In the genomic region with DNA sequence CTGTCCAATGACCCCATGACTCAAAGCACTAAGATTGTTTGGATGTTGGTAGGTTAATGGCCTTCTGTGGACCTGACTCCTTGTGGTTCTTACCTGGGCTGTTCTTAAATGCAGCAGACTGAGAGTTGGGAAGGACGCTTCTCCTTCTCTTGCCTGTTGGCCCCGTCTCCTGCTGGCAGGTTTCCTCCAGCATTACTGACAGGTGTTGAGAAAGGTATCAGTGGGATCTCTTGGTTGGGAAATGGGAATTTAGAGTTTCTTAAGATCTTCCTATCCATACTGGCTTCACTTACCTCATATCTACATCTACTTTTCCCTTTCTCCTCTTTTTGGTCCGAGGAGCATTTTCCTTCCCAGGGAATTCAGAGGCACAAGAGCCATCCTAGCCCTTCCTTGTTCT, we compare ENCODE assay signal across 20 cellular contexts.
"Had no signal": no experiment of that assay in that cellular context is flagged by ENCODE, and none has a peak within 500 bp of the region (broad histone marks: within the 10 kb centered on the region; RNA-seq: fewer than 3 reads in every experiment).

No MANE protein-coding gene starts in this region.

- DNase-seq: activated CD4-positive, alpha-beta T cell treated with anti-CD3 and anti-CD28 coated beads, Interleukin-2, amount 50 U/mL, for 4 hours; activated gamma-delta T cell treated with Interleukin-2 at 50 U/mL for 16 hours; adrenal gland; brain microvascular endothelial cell; colonic mucosa; esophagus squamous epithelium; gastrocnemius medialis; hypothalamus; left ventricle myocardium inferior; occipital lobe; sigmoid colon; SK-N-SH; stimulated activated CD4-positive, alpha-beta T cell treated with anti-CD3 and anti-CD28 coated beads, Interleukin-2, amount 100 ng/mL, for 48 hours; stimulated activated CD8-positive, alpha-beta memory T cell treated with anti-CD3 and anti-CD28 coated beads, Interleukin-4, amount 100 ng/mL, for 48 hours; stimulated activated naive CD4-positive, alpha-beta T cell treated with Interleukin-2 at 50 U/mL for 16 hours; upper lobe of left lung had no signal

- H3K27ac Mint-ChIP-seq: activated T-helper 1 cell treated with anti-CD3 and anti-CD28 coated beads, Interleukin-12 subunit alpha, Interleukin-12 subunit beta, Interleukin-2, Interleukin-4 antibody, amounts not matched to agents 30 ng/mL and 10 ng/mL and 1 ng/mL, durations not matched to agents 14 hours and 24 hours and 36 hours; mesothelial cell of epicardium had no signal

- H3K9me3 Mint-ChIP-seq: activated T-helper 1 cell treated with anti-CD3 and anti-CD28 coated beads, Interleukin-12 subunit alpha, Interleukin-12 subunit beta, Interleukin-2, Interleukin-4 antibody, amounts not matched to agents 30 ng/mL and 10 ng/mL and 1 ng/mL, durations not matched to agents 14 hours and 24 hours and 36 hours; mesothelial cell of epicardium had no signal

- H3K4me3 Mint-ChIP-seq: activated naive CD8-positive, alpha-beta T cell; activated T-helper 1 cell treated with anti-CD3 and anti-CD28 coated beads, Interleukin-12 subunit alpha, Interleukin-12 subunit beta, Interleukin-2, Interleukin-4 antibody, amounts not matched to agents 30 ng/mL and 10 ng/mL and 1 ng/mL, durations not matched to agents 14 hours and 24 hours and 36 hours; mesothelial cell of epicardium had no signal

- H3K27me3 Mint-ChIP-seq: activated naive CD8-positive, alpha-beta T cell had no signal

- ATAC-seq: gastrocnemius medialis had no signal

- FAIRE-seq: TTC549 had no signal
